In genomic region chr12:50927356-50927755, GRCh38 we compare ENCODE assay signal across 10 cellular contexts. TPM values are rescaled to one million over a fixed set of nuclear protein-coding genes. Genes with fewer than 3 reads are reported as not detected.
DNase-seq lines count a peak whose midpoint lies in the region; ATAC-seq and TF ChIP-seq lines count a peak whose summit lies in the region.
"Had no signal": no experiment of that assay in that cellular context is flagged by ENCODE, and none has a peak within 500 bp of the region (broad histone marks: within the 10 kb centered on the region; RNA-seq: fewer than 3 reads in every experiment).

No MANE protein-coding gene starts in this region.

- H3K36me3 Mint-ChIP-seq in activated T-cell treated with anti-CD3 and anti-CD28 coated beads, Interleukin-2, amount 50 U/mL, for 4 hours (ENCODE audit: insufficient read depth) = no peaks in the 10 kb centered on the region
- peaks cover under 1 to 14% of the 10 kb centered on the region in 2 donors for H3K36me3 Mint-ChIP-seq in naive B cell

- H3K4me1 ChIP-seq in upper lobe of right lung = peaks cover 35% of the 10 kb centered on the region

- H3K4me3 ChIP-seq in dorsolateral prefrontal cortex = peak overlapping the region; percentile 44 to 89 (median 74)
- peak overlapping the region; percentile 69 for H3K4me3 ChIP-seq in upper lobe of right lung
- H3K4me3 ChIP-seq: A549 had no signal

- intact Hi-C loops in dorsolateral prefrontal cortex (cut with DNase I) (loop anchor here (5.0 to 10.0 kb wide), 4 partner anchors 60 to 1253 kb away; partner anchors contain the start of gene SLC11A2 (in 1 of the 2)), upper lobe of right lung (cut with DNase I) (no loop called here)

- H3K27ac ChIP-seq in dorsolateral prefrontal cortex (peak overlapping the region in 52 of 59 donors; percentile 3 to 99 (median 95)), upper lobe of right lung (peak overlapping the region; percentile 88)
- H3K27ac ChIP-seq: A549 had no signal

- TF ChIP-seq CTCF in dorsolateral prefrontal cortex (IDR thresholded peaks at IDR 0.05 in 54 of 56, conservative IDR thresholded peaks at IDR 0.05 in 2 of 56; ENCODE audit: low read depth in 1 of 56, partially characterized antibody in 56 of 56) (no peak), upper lobe of right lung (IDR thresholded peaks at IDR 0.05) (no peak)

- H3K4me3 Mint-ChIP-seq in activated T-cell treated with anti-CD3 and anti-CD28 coated beads, Interleukin-2, amount 50 U/mL, for 4 hours = peak overlapping the region; percentile 14
- H3K4me3 Mint-ChIP-seq in naive B cell = peak overlapping the region; percentile 94 to 100 (median 100)

- H3K9me3 Mint-ChIP-seq in activated T-cell treated with anti-CD3 and anti-CD28 coated beads, Interleukin-2, amount 50 U/mL, for 4 hours = no peaks in the 10 kb centered on the region
- H3K9me3 Mint-ChIP-seq in naive B cell = no peaks in the 10 kb centered on the region

- no peak for ATAC-seq in activated T-cell treated with anti-CD3 and anti-CD28 coated beads, Interleukin-2, amount 50 U/mL, for 4 hours
- ATAC-seq in naive B cell (ENCODE audit: low read depth in 2 of 2) (no peak), upper lobe of right lung (no peak)
- ATAC-seq: A549; activated CD8-positive, alpha-beta T cell treated with anti-CD3 and anti-CD28 coated beads, Interleukin-2, amount 10 ng/mL, durations not matched to agents 7 days and 5 days had no signal

- peak overlapping the region in 5 of 6 donors; percentile 8 to 95 (median 62) for H3K27ac Mint-ChIP-seq in naive B cell
- H3K27ac Mint-ChIP-seq: activated CD8-positive, alpha-beta T cell treated with anti-CD3 and anti-CD28 coated beads, Interleukin-2, amount 10 ng/mL, durations not matched to agents 7 days and 5 days had no signal

- H3K27me3 Mint-ChIP-seq in activated T-cell treated with anti-CD3 and anti-CD28 coated beads, Interleukin-2, amount 50 U/mL, for 4 hours (ENCODE audit: low read depth) = no peaks in the 10 kb centered on the region
- no peaks in the 10 kb centered on the region for H3K27me3 Mint-ChIP-seq in naive B cell

- no peaks in the 10 kb centered on the region for H3K9me3 ChIP-seq in upper lobe of right lung
- H3K9me3 ChIP-seq: A549 had no signal

- H3K27me3 ChIP-seq in dorsolateral prefrontal cortex (no peaks in the 10 kb centered on the region), upper lobe of right lung (no peaks in the 10 kb centered on the region)

- peaks cover 32% of the 10 kb centered on the region for H3K36me3 ChIP-seq in upper lobe of right lung

- H3K4me1 Mint-ChIP-seq in activated T-cell treated with anti-CD3 and anti-CD28 coated beads, Interleukin-2, amount 50 U/mL, for 4 hours (ENCODE audit: low read depth) = peaks cover 26% of the 10 kb centered on the region
- peaks cover 46 to 78% (median 68%) of the 10 kb centered on the region in 3 donors for H3K4me1 Mint-ChIP-seq in naive B cell

- DNase-seq in activated T-cell treated with anti-CD3 and anti-CD28 coated beads, Interleukin-2, amount 50 U/mL, for 4 hours = no peak
- no peak for DNase-seq in activated T-cell treated with anti-CD3 and anti-CD28 coated beads, Interleukin-2, amount 50 U/mL, for 48 hours
- no peak for DNase-seq in dorsolateral prefrontal cortex
- no peak for DNase-seq in naive B cell
- DNase-seq in upper lobe of right lung = no peak
- no peak for DNase-seq in AML-193 (lab: John Stamatoyannopoulos, UW)
- DNase-seq in NCI-H2196 (lab: John Stamatoyannopoulos, UW; ENCODE audit: unreplicated experiment) = no peak
- no peak for DNase-seq in SHP77 (lab: John Stamatoyannopoulos, UW)
- DNase-seq: activated CD8-positive, alpha-beta T cell treated with anti-CD3 and anti-CD28 coated beads, Interleukin-2, amount 10 ng/mL, durations not matched to agents 7 days and 5 days had no signal

RNA-seq across cellular contexts. Expression of gene HIGD1C, which starts 25.0 kb away (rescaled TPM):
- not detected for total RNA-seq in activated T-cell treated with anti-CD3 and anti-CD28 coated beads, Interleukin-2, amount 50 U/mL, for 4 hours
- total RNA-seq in dorsolateral prefrontal cortex (1 to 10 TPM in 1 of 120 experiments, not detected in 119; 2.2 TPM), upper lobe of right lung (not detected)
- not detected for polyA plus RNA-seq in naive B cell (ENCODE audit: low read depth in 6 of 6)
- total RNA-seq: activated CD8-positive, alpha-beta T cell treated with anti-CD3 and anti-CD28 coated beads, Interleukin-2, amount 10 ng/mL, durations not matched to agents 7 days and 5 days had no signal
- polyA plus RNA-seq: A549 had no signal
